ENCODE assay signal across 17 cellular contexts in the genomic region with DNA sequence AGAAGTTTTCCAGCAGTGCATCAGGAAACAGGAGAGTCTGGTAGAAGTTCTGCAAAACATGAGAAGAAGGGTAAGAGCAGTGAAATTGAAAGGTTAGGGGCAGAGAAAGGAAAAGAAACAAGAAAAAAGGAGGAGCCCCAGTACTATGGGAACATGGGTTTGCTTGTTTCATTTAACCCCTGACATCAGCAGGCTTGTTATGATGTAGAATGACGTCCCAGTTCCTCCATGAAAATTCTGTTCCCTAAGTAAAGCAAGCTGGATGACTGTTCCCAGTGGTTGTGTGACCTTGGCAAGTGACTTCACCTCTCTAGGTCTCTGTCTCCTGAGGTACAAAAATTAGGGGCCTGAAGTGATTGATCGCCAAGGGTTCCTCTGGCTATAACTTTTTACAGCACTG.
DNase-seq lines count a peak whose midpoint lies in the region; ATAC-seq and TF ChIP-seq lines count a peak whose summit lies in the region.
"Had no signal": no experiment of that assay in that cellular context is flagged by ENCODE, and none has a peak within 500 bp of the region (broad histone marks: within the 10 kb centered on the region; RNA-seq: fewer than 3 reads in every experiment).

No MANE protein-coding gene starts in this region.

- no peaks in the 10 kb centered on the region for H3K9me3 ChIP-seq in breast epithelium
- no peaks in the 10 kb centered on the region for H3K9me3 ChIP-seq in neural progenitor cell (ENCODE audit: low read depth)
- H3K9me3 ChIP-seq in neuronal stem cell (replicated peaks in 1 of 2; ENCODE audit: control insufficient read depth in 2 of 2, insufficient read depth in 1 of 2, low read depth in 1 of 2, low read length in 2 of 2) = no peaks in the 10 kb centered on the region
- no peaks in the 10 kb centered on the region for H3K9me3 ChIP-seq in stomach
- H3K9me3 ChIP-seq: MG63 had no signal

- intact Hi-C loops in breast epithelium (cut with DNase I; ENCODE audit: low total_unique reads) = no loop called here
- intact Hi-C loops in MCF 10A (cut with micrococcal nuclease) = no loop called here
- intact Hi-C loops in dorsolateral prefrontal cortex (cut with DNase I) = no loop called here
- intact Hi-C loops in sciatic nerve (cut with DNase I) = no loop called here
- intact Hi-C loops in stomach (cut with DNase I; ENCODE audit: low total_unique reads) = no loop called here
- intact Hi-C loops in activated CD4-positive, alpha-beta memory T cell treated with anti-CD3 and anti-CD28 coated beads for 36 hours (cut with micrococcal nuclease) = no loop called here

- H3K27ac Mint-ChIP-seq in MCF 10A (ENCODE audit: low read depth, unreplicated experiment) (no peak overlapping the region), neural progenitor cell (no peak overlapping the region)
- no peak overlapping the region for H3K27ac Mint-ChIP-seq in activated CD4-positive, alpha-beta memory T cell treated with anti-CD3 and anti-CD28 coated beads for 36 hours

- no peak overlapping the region for H3K4ac ChIP-seq in neuronal stem cell (ENCODE audit: low read length)

- H3K14ac ChIP-seq in neuronal stem cell (ENCODE audit: low read length) = no peak overlapping the region

- TF ChIP-seq POLR2A in breast epithelium (IDR thresholded peaks at IDR 0.05) (no peak), stomach (IDR thresholded peaks at IDR 0.05) (no peak)

- H3K27ac ChIP-seq in breast epithelium (peak overlapping the region; percentile 20 to 49), dorsolateral prefrontal cortex (peak overlapping the region in 45 of 59 donors; percentile 2 to 97 (median 55)), neural progenitor cell (no peak overlapping the region), neuronal stem cell (replicated peaks; ENCODE audit: low read length) (no peak overlapping the region), stomach (peak overlapping the region in 1 of 5 donors; percentile 6)
- H3K27ac ChIP-seq: SK-N-MC had no signal

- no peak overlapping the region for H2BK5ac ChIP-seq in neuronal stem cell (ENCODE audit: low read length)

- no peaks in the 10 kb centered on the region for H3K79me2 ChIP-seq in neural progenitor cell (ENCODE audit: low read depth)

- H4K20me1 ChIP-seq in neural progenitor cell (ENCODE audit: low read depth) = no peaks in the 10 kb centered on the region

- DNase-seq in breast epithelium (ENCODE audit: low spot score in 2 of 2) (no peak), MCF 10A (ENCODE audit: unreplicated experiment) (no peak), dorsolateral prefrontal cortex (no peak), neural progenitor cell (ENCODE audit: low spot score) (no peak), neuronal stem cell (ENCODE audit: low spot score) (no peak), sciatic nerve (ENCODE audit: low spot score) (no peak), stomach (no peak)
- DNase-seq in activated CD4-positive, alpha-beta memory T cell treated with anti-CD3 and anti-CD28 coated beads for 36 hours = no peak
- DNase-seq: 8988T; CD4-positive, alpha-beta memory T cell; NCI-H1092; NCI-H2081 treated with DMSO at 0.1 percent for 48 hours; NCI-H2227 treated with DMSO at 0.1 percent for 48 hours; NCI-H524 had no signal

- BruUV-seq in MCF 10A (replicated peaks; lab: Mats Ljungman, UMichigan) = no TSS peak

- peaks cover 5% of the 10 kb centered on the region for H3K36me3 Mint-ChIP-seq in MCF 10A (ENCODE audit: insufficient read depth, unreplicated experiment)
- peaks cover 8% of the 10 kb centered on the region for H3K36me3 Mint-ChIP-seq in neural progenitor cell
- no peaks in the 10 kb centered on the region for H3K36me3 Mint-ChIP-seq in activated CD4-positive, alpha-beta memory T cell treated with anti-CD3 and anti-CD28 coated beads for 36 hours
- H3K36me3 Mint-ChIP-seq: CD4-positive, alpha-beta memory T cell had no signal

- H3K4me2 ChIP-seq in neural progenitor cell = no peak overlapping the region
- H3K4me2 ChIP-seq in neuronal stem cell (ENCODE audit: insufficient read depth, low read length, poor library complexity, severe bottlenecking) = no peak overlapping the region

- no peak overlapping the region for H3K9ac ChIP-seq in neural progenitor cell
- H3K9ac ChIP-seq in neuronal stem cell (ENCODE audit: low read depth, low read length, poor library complexity) = no peak overlapping the region

- H3K4me3 ChIP-seq in breast epithelium = no peak overlapping the region
- H3K4me3 ChIP-seq in dorsolateral prefrontal cortex = no peak overlapping the region
- no peak overlapping the region for H3K4me3 ChIP-seq in neural progenitor cell
- no peak overlapping the region for H3K4me3 ChIP-seq in neuronal stem cell (ENCODE audit: low read length in 2 of 2)
- H3K4me3 ChIP-seq in stomach = no peak overlapping the region
- H3K4me3 ChIP-seq: MG63, SK-N-MC had no signal

- H2BK12ac ChIP-seq in neuronal stem cell (ENCODE audit: low read length) = no peak overlapping the region

- no peak for ATAC-seq in sciatic nerve
- ATAC-seq: Panc1 had no signal

- H3K36me3 ChIP-seq in breast epithelium (no peaks in the 10 kb centered on the region), neural progenitor cell (no peaks in the 10 kb centered on the region), neuronal stem cell (replicated peaks in 1 of 2; ENCODE audit: control insufficient read depth in 2 of 2, insufficient read depth in 2 of 2, low read length in 2 of 2) (no peaks in the 10 kb centered on the region), stomach (no peaks in the 10 kb centered on the region)

- H3K79me1 ChIP-seq in neuronal stem cell (ENCODE audit: low read depth, low read length) = no peaks in the 10 kb centered on the region

- H2AFZ ChIP-seq in neural progenitor cell (replicated peaks) (peak overlapping the region; percentile 17), neuronal stem cell (ENCODE audit: low read length) (no peak overlapping the region)

- H3K27me3 ChIP-seq in breast epithelium (no peaks in the 10 kb centered on the region), dorsolateral prefrontal cortex (no peaks in the 10 kb centered on the region), neural progenitor cell (no peaks in the 10 kb centered on the region), neuronal stem cell (ENCODE audit: control insufficient read depth in 3 of 3, insufficient read depth in 3 of 3, low read depth in 1 of 3, low read length in 3 of 3) (no peaks in the 10 kb centered on the region), stomach (no peaks in the 10 kb centered on the region)
- H3K27me3 ChIP-seq: MG63 had no signal

- no peak overlapping the region for H2AK5ac ChIP-seq in neuronal stem cell (ENCODE audit: low read depth, low read length)

- no peak for TF ChIP-seq CTCF in breast epithelium (IDR thresholded peaks at IDR 0.05)
- no peak for TF ChIP-seq CTCF in MCF 10A (IDR thresholded peaks at IDR 0.05; ENCODE audit: unreplicated experiment)
- no peak for TF ChIP-seq CTCF in dorsolateral prefrontal cortex (IDR thresholded peaks at IDR 0.05 in 54 of 56, conservative IDR thresholded peaks at IDR 0.05 in 2 of 56; ENCODE audit: low read depth in 1 of 56, partially characterized antibody in 56 of 56)
- no peak for TF ChIP-seq CTCF in neural progenitor cell (IDR thresholded peaks at IDR 0.05)
- no peak for TF ChIP-seq CTCF in stomach (IDR thresholded peaks at IDR 0.05)

- no peak overlapping the region for H2BK120ac ChIP-seq in neuronal stem cell (ENCODE audit: low read depth, low read length)

- H3K4me1 ChIP-seq in breast epithelium (peaks cover 0 to 9% of the 10 kb centered on the region in 2 donors), neural progenitor cell (peaks cover 10% of the 10 kb centered on the region), neuronal stem cell (ENCODE audit: control insufficient read depth in 2 of 2, insufficient read depth in 1 of 2, low read depth in 1 of 2, low read length in 2 of 2) (peaks cover 0 to 12% of the 10 kb centered on the region in 2 donors), stomach (peaks cover 0 to 17% (median 3%) of the 10 kb centered on the region in 4 donors)

- POLR2A ChIA-PET in MCF 10A (lab: Yijun Ruan, JAX) = interaction anchor here (1.3 to 6.1 kb wide), 3 partner anchors 9 to 75 kb away, joined by 4 to 65 read pairs (median 5); no protein-coding TSS in a partner anchor
- POLR2A ChIA-PET in activated CD4-positive, alpha-beta memory T cell treated with anti-CD3 and anti-CD28 coated beads for 36 hours (lab: Charles Lee) = no interaction called here

- H3K9me3 Mint-ChIP-seq in MCF 10A (ENCODE audit: unreplicated experiment) (no peaks in the 10 kb centered on the region), neural progenitor cell (no peaks in the 10 kb centered on the region)
- H3K9me3 Mint-ChIP-seq in activated CD4-positive, alpha-beta memory T cell treated with anti-CD3 and anti-CD28 coated beads for 36 hours = no peaks in the 10 kb centered on the region
- H3K9me3 Mint-ChIP-seq: CD4-positive, alpha-beta memory T cell had no signal

- TF ChIP-seq EP300 in stomach (IDR thresholded peaks at IDR 0.05) = no peak

- H3K4me3 Mint-ChIP-seq in MCF 10A (ENCODE audit: unreplicated experiment) (no peak overlapping the region), neural progenitor cell (no peak overlapping the region)
- no peak overlapping the region for H3K4me3 Mint-ChIP-seq in activated CD4-positive, alpha-beta memory T cell treated with anti-CD3 and anti-CD28 coated beads for 36 hours
- H3K4me3 Mint-ChIP-seq: CD4-positive, alpha-beta memory T cell had no signal

- no CpG with 5 or more reads among the region's 2 CpGs for WGBS in neuronal stem cell (ENCODE audit: extremely low coverage in 2 of 2, insufficient read length in 2 of 2, insufficient replicate concordance in 1 of 2), 2 donors
- 84 to 97% (median 88%) methylated on average over 2 of the region's 2 CpGs for WGBS in stomach, 5 donors

- CTCF ChIA-PET in MCF 10A (lab: Yijun Ruan, JAX) = interaction anchor here (1.6 to 28.2 kb wide), 3 partner anchors 13 to 183 kb away, joined by 4 to 687 read pairs (median 12); no protein-coding TSS in a partner anchor
- CTCF ChIA-PET in activated CD4-positive, alpha-beta memory T cell treated with anti-CD3 and anti-CD28 coated beads for 36 hours (lab: Charles Lee) = no interaction called here

- H3K4me1 Mint-ChIP-seq in MCF 10A (ENCODE audit: insufficient read depth, unreplicated experiment) (peaks cover 41% of the 10 kb centered on the region), neural progenitor cell (peaks cover 6% of the 10 kb centered on the region)
- H3K4me1 Mint-ChIP-seq in activated CD4-positive, alpha-beta memory T cell treated with anti-CD3 and anti-CD28 coated beads for 36 hours (ENCODE audit: low read depth) = peaks cover 51% of the 10 kb centered on the region

- H3K23ac ChIP-seq in neuronal stem cell (ENCODE audit: low read depth, low read length, poor library complexity) = no peak overlapping the region

- H3F3A ChIP-seq in neural progenitor cell (ENCODE audit: low read depth) = no peaks in the 10 kb centered on the region

- no peak overlapping the region for H4K8ac ChIP-seq in neuronal stem cell (ENCODE audit: low read depth, low read length)

- H3K18ac ChIP-seq in neuronal stem cell (ENCODE audit: low read length) = no peak overlapping the region

- no peak overlapping the region for H2BK15ac ChIP-seq in neuronal stem cell (ENCODE audit: low read length)

- H4K91ac ChIP-seq in neuronal stem cell (ENCODE audit: low read depth, low read length, poor library complexity) = no peak overlapping the region

- no peaks in the 10 kb centered on the region for H3K27me3 Mint-ChIP-seq in MCF 10A (ENCODE audit: insufficient read depth, unreplicated experiment)
- H3K27me3 Mint-ChIP-seq in neural progenitor cell (ENCODE audit: insufficient read depth, low read depth) = peaks cover 2% of the 10 kb centered on the region
- no peaks in the 10 kb centered on the region for H3K27me3 Mint-ChIP-seq in activated CD4-positive, alpha-beta memory T cell treated with anti-CD3 and anti-CD28 coated beads for 36 hours
- H3K27me3 Mint-ChIP-seq: CD4-positive, alpha-beta memory T cell had no signal

Comparison
In these comparisons a context has a peak if more than half of its experiments do, and no peak if none do; other contexts are left out.
1. H3K27ac ChIP-seq: peak in breast epithelium (2 of 2) and dorsolateral prefrontal cortex (45 of 59); none in neural progenitor cell (single experiment) and neuronal stem cell (single experiment).